16 cellular contexts compared by ENCODE assay signal in genomic region chr10:131024259-131025131, GRCh38.
DNase-seq lines count a peak whose midpoint lies in the region; ATAC-seq and TF ChIP-seq lines count a peak whose summit lies in the region.
"Had no signal": no experiment of that assay in that cellular context is flagged by ENCODE, and none has a peak within 500 bp of the region (broad histone marks: within the 10 kb centered on the region; RNA-seq: fewer than 3 reads in every experiment).

No MANE protein-coding gene starts in this region.

- H3K4me1 Mint-ChIP-seq in chondrocyte (ENCODE audit: low read depth) (no peaks in the 10 kb centered on the region), nephron progenitor cell (no peaks in the 10 kb centered on the region)
- H3K4me1 Mint-ChIP-seq: CD14-positive monocyte had no signal

- TF ChIP-seq CTCF in Peyer's patch (IDR thresholded peaks at IDR 0.05) (no peak), chondrocyte (IDR thresholded peaks at IDR 0.05) (no peak), nephron progenitor cell (IDR thresholded peaks at IDR 0.05) (no peak)

- H3K4me1 ChIP-seq in Peyer's patch = no peaks in the 10 kb centered on the region
- H3K4me1 ChIP-seq: A549 had no signal

- H3K36me3 ChIP-seq in Peyer's patch = no peaks in the 10 kb centered on the region

- no peak overlapping the region for H3K4me3 ChIP-seq in Peyer's patch
- H3K4me3 ChIP-seq: A549 had no signal

- H3K36me3 Mint-ChIP-seq in chondrocyte (ENCODE audit: low read depth) (no peaks in the 10 kb centered on the region), nephron progenitor cell (ENCODE audit: low read depth) (no peaks in the 10 kb centered on the region)
- H3K36me3 Mint-ChIP-seq: CD14-positive monocyte; CD8-positive, alpha-beta T cell had no signal

- H3K4me3 Mint-ChIP-seq in chondrocyte (ENCODE audit: unreplicated experiment) (no peak overlapping the region), nephron progenitor cell (no peak overlapping the region)
- H3K4me3 Mint-ChIP-seq: CD14-positive monocyte; CD8-positive, alpha-beta T cell; HFFc6 had no signal

- H3K27ac Mint-ChIP-seq in chondrocyte (ENCODE audit: unreplicated experiment) = no peak overlapping the region
- H3K27ac Mint-ChIP-seq in nephron progenitor cell = peak overlapping the region; percentile 42
- H3K27ac Mint-ChIP-seq: CD14-positive monocyte; CD8-positive, alpha-beta T cell; HFFc6 had no signal

- H3K27me3 ChIP-seq in Peyer's patch = no peaks in the 10 kb centered on the region

- ATAC-seq in GM18519 (IDR thresholded peaks at IDR 0.05; ENCODE audit: low FRiP score, unreplicated experiment) = no peak
- ATAC-seq: A549; CD8-positive, alpha-beta T cell had no signal

- H3K27ac ChIP-seq in Peyer's patch = no peak overlapping the region
- H3K27ac ChIP-seq: A549 had no signal

- no peak for TF ChIP-seq POLR2A in Peyer's patch (IDR thresholded peaks at IDR 0.05)

- H3K27me3 Mint-ChIP-seq in chondrocyte (ENCODE audit: low read depth) = no peaks in the 10 kb centered on the region
- H3K27me3 Mint-ChIP-seq in nephron progenitor cell (ENCODE audit: low read depth, poor library complexity) = peaks cover 6% of the 10 kb centered on the region

- H3K9me3 ChIP-seq in Peyer's patch = no peaks in the 10 kb centered on the region
- H3K9me3 ChIP-seq: A549 had no signal

- peaks cover 15% of the 10 kb centered on the region for H3K9me3 Mint-ChIP-seq in chondrocyte (ENCODE audit: low read depth)
- H3K9me3 Mint-ChIP-seq in nephron progenitor cell = no peaks in the 10 kb centered on the region
- H3K9me3 Mint-ChIP-seq: CD14-positive monocyte; CD8-positive, alpha-beta T cell had no signal

- peak in 2 of 3 donors; percentile 4 to 22 for DNase-seq in Peyer's patch
- DNase-seq in chondrocyte (ENCODE audit: low spot score) = peak; percentile 42
- DNase-seq in nephron progenitor cell = no peak
- DNase-seq in activated CD4-positive, alpha-beta T cell treated with anti-CD3 and anti-CD28 coated beads for 4 hours = no peak
- no peak for DNase-seq in NCI-H2107 (lab: John Stamatoyannopoulos, UW)
- DNase-seq: CD8-positive, alpha-beta T cell; COR-L47; DMS153; DMS79 treated with DMSO at 0.1 percent for 48 hours; EL; GOT3; HCEC 1CT; HFFc6 had no signal

Comparison
In these comparisons a context has a peak if more than half of its experiments do, and no peak if none do; other contexts are left out.
1. DNase-seq: peak in Peyer's patch (2 of 3) and chondrocyte (single experiment); none in nephron progenitor cell (single experiment), activated CD4-positive, alpha-beta T cell treated with anti-CD3 and anti-CD28 coated beads for 4 hours (0 of 2) and NCI-H2107 (single experiment).